20 cellular contexts compared by ENCODE assay signal in genomic region chr2:171514908-171515582, GRCh38. TPM values are rescaled to one million over a fixed set of nuclear protein-coding genes. Genes with fewer than 3 reads are reported as not detected.
DNase-seq lines count a peak whose midpoint lies in the region; ATAC-seq, FAIRE-seq and TF ChIP-seq lines count a peak whose summit lies in the region.
"Had no signal": no experiment of that assay in that cellular context is flagged by ENCODE, and none has a peak within 500 bp of the region (broad histone marks: within the 10 kb centered on the region; RNA-seq: fewer than 3 reads in every experiment).

No MANE protein-coding gene starts in this region.

- POLR2A ChIA-PET in K562 (lab: Yijun Ruan, JAX): interaction anchor here (0.6 to 1.5 kb wide), 2 partner anchors 9 to 15 kb away, joined by 3 read pairs; no protein-coding TSS in a partner anchor

- TF ChIP-seq RAD21 in K562 (CRISPR knock-in tag; conservative IDR thresholded peaks at IDR 0.05 in 1 of 2, IDR thresholded peaks at IDR 0.05 in 1 of 2): no peak

- H3K4me1 ChIP-seq in K562 (replicated peaks in 1 of 2; ENCODE audit: control insufficient read depth in 2 of 2, insufficient read depth in 2 of 2, low read length in 2 of 2): peaks cover 18 to 54% of the 10 kb centered on the region in 2 experiments; a peak in 4 of 5 replicates
- H3K4me1 ChIP-seq in esophagus muscularis mucosa: no peaks in the 10 kb centered on the region
- H3K4me1 ChIP-seq in thyroid gland: peaks cover 28 to 41% of the 10 kb centered on the region in 2 donors

- peak overlapping the region; percentile 33; the same call in 1 of the 2 replicates for H3K4me2 ChIP-seq in K562 (ENCODE audit: insufficient read depth, low read length)
- H3K4me2 ChIP-seq: GM23338 had no signal

- H3K27ac ChIP-seq in K562 (ENCODE audit: extremely low read depth, low read depth, low read length) (peak overlapping the region; percentile 66; the same call in 2 of the 3 replicates), esophagus muscularis mucosa (replicated peaks in 1 of 4) (no peak overlapping the region), thyroid gland (peak overlapping the region; percentile 40 to 77 (median 62))
- H3K27ac ChIP-seq: BLaER1, C4-2B had no signal

- peak; percentile 2; the same call in 1 of the 3 replicates for ATAC-seq in K562
- no peak for ATAC-seq in HG03460 (IDR thresholded peaks at IDR 0.05; ENCODE audit: unreplicated experiment)
- ATAC-seq: CD8-positive, alpha-beta T cell; GM23338 had no signal

- no peak for TF ChIP-seq CTCF in K562 (IDR thresholded peaks at IDR 0.05 in 2 of 3, conservative IDR thresholded peaks at IDR 0.05 in 1 of 3; ENCODE audit: insufficient read depth in 2 of 3, low read depth in 1 of 3, low read length in 3 of 3)
- no peak for TF ChIP-seq CTCF in esophagus muscularis mucosa (IDR thresholded peaks at IDR 0.05)
- no peak for TF ChIP-seq CTCF in thyroid gland (IDR thresholded peaks at IDR 0.05)

- no peaks in the 10 kb centered on the region for H3K9me1 ChIP-seq in K562 (ENCODE audit: control insufficient read depth, insufficient read depth, low read length)

- H3K27me3 ChIP-seq in K562 (ENCODE audit: control insufficient read depth in 2 of 2, insufficient read depth in 2 of 2, low read length in 2 of 2) (no peaks in the 10 kb centered on the region), esophagus muscularis mucosa (no peaks in the 10 kb centered on the region), thyroid gland (no peaks in the 10 kb centered on the region), MG63 (no peaks in the 10 kb centered on the region)

- in situ Hi-C loops in K562 (cut with MboI): no loop called here

- H3K4me3 ChIP-seq in K562: no peak overlapping the region
- H3K4me3 ChIP-seq in esophagus muscularis mucosa: no peak overlapping the region
- H3K4me3 ChIP-seq in thyroid gland (replicated peaks in 1 of 3): no peak overlapping the region
- H3K4me3 ChIP-seq in MG63: no peak overlapping the region
- H3K4me3 ChIP-seq: BLaER1, GM23338 had no signal

- DNase-seq in ELF-1 (ENCODE audit: low read depth, low spot score) (peak; percentile 4), K562 (ENCODE audit: extremely low read depth in 1 of 4, low spot score in 3 of 4) (peak in 1 of 4 experiments; percentile 55), esophagus muscularis mucosa (ENCODE audit: extremely low spot score) (peak; percentile 17), thyroid gland (no peak), SHP77 (lab: John Stamatoyannopoulos, UW) (no peak), MG63 (no peak)
- DNase-seq: CD4-positive, CD25-positive, alpha-beta regulatory T cell; CD8-positive, alpha-beta T cell; DMS 273 treated with DMSO at 0.1 percent for 48 hours; DMS79; GF-D8; H9 had no signal

- no peak for TF ChIP-seq POLR2A in K562 (conservative IDR thresholded peaks at IDR 0.05)
- no peak for TF ChIP-seq POLR2A in esophagus muscularis mucosa (IDR thresholded peaks at IDR 0.05; ENCODE audit: low read depth)
- no peak for TF ChIP-seq POLR2A in thyroid gland (IDR thresholded peaks at IDR 0.05)

- H4K20me1 ChIP-seq in K562 (replicated peaks; ENCODE audit: control insufficient read depth, insufficient read depth, low read length): no peaks in the 10 kb centered on the region
- H4K20me1 ChIP-seq: BLaER1 had no signal

- intact Hi-C loops in K562 (cut with micrococcal nuclease) (no loop called here), esophagus muscularis mucosa (cut with DNase I) (no loop called here), thyroid gland (cut with DNase I) (no loop called here)

- BruUV-seq in K562 (replicated peaks; lab: Mats Ljungman, UMichigan): no TSS peak

- no peaks in the 10 kb centered on the region for H3K36me3 ChIP-seq in K562 (ENCODE audit: control insufficient read depth, insufficient read depth, low read length)
- no peaks in the 10 kb centered on the region for H3K36me3 ChIP-seq in esophagus muscularis mucosa
- H3K36me3 ChIP-seq in thyroid gland: no peaks in the 10 kb centered on the region
- H3K36me3 ChIP-seq in MG63: no peaks in the 10 kb centered on the region
- H3K36me3 ChIP-seq: BLaER1 had no signal

- peak overlapping the region; percentile 76 for H2AFZ ChIP-seq in K562 (ENCODE audit: low read depth, low read length)

- no peak for FAIRE-seq in K562 (lab: Jason Lieb, UNC)
- FAIRE-seq: D721Med, GM12891, GM18507 had no signal

- TF ChIP-seq EP300 in K562 (IDR thresholded peaks at IDR 0.05; ENCODE audit: low read length) (peak; percentile 64; the same call in 1 of the 2 replicates), esophagus muscularis mucosa (IDR thresholded peaks at IDR 0.05) (no peak)

- 27% methylated on average over 3 of the region's 3 CpGs for WGBS in K562 (ENCODE audit: insufficient coverage, low coverage, missing lambda C conversion rate)
- 90% methylated on average over 3 of the region's 3 CpGs for WGBS in esophagus muscularis mucosa
- WGBS in thyroid gland, 2 donors: 93 to 95% methylated on average over 3 of the region's 3 CpGs

- H3K9ac ChIP-seq in K562 (ENCODE audit: insufficient read depth in 1 of 2, low read depth in 2 of 2, low read length in 2 of 2): 0 out of 4 replicates have a peak overlapping the region, but pooled peaks of 1 of the 2 experiments have one; percentile 13
- H3K9ac ChIP-seq: BLaER1 had no signal

- H3K79me2 ChIP-seq in K562 (ENCODE audit: control insufficient read depth, insufficient read depth, low read length): no peaks in the 10 kb centered on the region

- H3K9me3 ChIP-seq in K562 (replicated peaks; ENCODE audit: control insufficient read depth, insufficient read depth, low read depth, low read length) (0 out of 2 replicates have a peak, but pooled peaks cover 2% of the 10 kb centered on the region), esophagus muscularis mucosa (no peaks in the 10 kb centered on the region), thyroid gland (no peaks in the 10 kb centered on the region), MG63 (0 out of 2 replicates have a peak, but pooled peaks cover 4% of the 10 kb centered on the region)

- CTCF ChIA-PET in K562 (lab: Yijun Ruan, JAX; ENCODE audit: low intra/inter-chr PET ratio): interaction anchor here (0.6 kb wide), 1 partner anchor 603 kb away, joined by 4 read pairs; no protein-coding TSS in a partner anchor

TF ChIP-seq in K562, 482 proteins besides CTCF, POLR2A, EP300 and RAD21 (continues in another document):
- TF ChIP-seq DPF2 (IDR thresholded peaks at IDR 0.05) (peak; percentile 80), TBL1XR1 (IDR thresholded peaks at IDR 0.05; ENCODE audit: low read length in 2 of 2) (0 out of 4 replicates have a peak, but pooled peaks of 1 of the 2 experiments have one; percentile 19), KDM1A (IDR thresholded peaks at IDR 0.05) (peak; percentile 50 to 57; a peak in 2 of 4 replicates), JUND (IDR thresholded peaks at IDR 0.05; ENCODE audit: borderline replicate concordance, low read depth, low read length) (peak; percentile 37; the same call in 1 of the 2 replicates), JUND (tag; IDR thresholded peaks at IDR 0.05; ENCODE audit: borderline replicate concordance, low read depth, low read length) (no peak), MAFG (tag; conservative IDR thresholded peaks at IDR 0.05) (peak; percentile 66; the same call in 1 of the 2 replicates), NFE2 (IDR thresholded peaks at IDR 0.05; ENCODE audit: low read depth) (peak; percentile 80), MNT (conservative IDR thresholded peaks at IDR 0.05) (0 out of 4 replicates have a peak, but pooled peaks of 1 of the 2 experiments have one; percentile 5), ETV5 (CRISPR knock-in tag; IDR thresholded peaks at IDR 0.05; ENCODE audit: low read depth) (no peak), ZNF707 (CRISPR knock-in tag; conservative IDR thresholded peaks at IDR 0.05) (0 out of 2 replicates have a peak, but pooled peaks have one; percentile 23), ZNF696 (CRISPR knock-in tag; conservative IDR thresholded peaks at IDR 0.05) (no peak), SMARCA4 (IDR thresholded peaks at IDR 0.05) (peak; percentile 77), ZNF76 (CRISPR knock-in tag; IDR thresholded peaks at IDR 0.05; ENCODE audit: borderline replicate concordance) (no peak), PHF21A (IDR thresholded peaks at IDR 0.05; ENCODE audit: borderline replicate concordance, low read depth) (no peak)

RNA-seq across cellular contexts. Expression of gene CYBRD1, which starts 7.2 kb away (rescaled TPM):
- total RNA-seq in K562 (2011; cell fraction: chromatin; rRNA removed; ENCODE audit: low replicate concordance): 24.5 and 40.6 TPM in 2 replicates
- 19.3 and 19.7 TPM in 2 replicates for total RNA-seq in K562 (2011; cell fraction: nucleolus; rRNA removed)
- 25.8 and 45.2 TPM in 2 replicates for total RNA-seq in K562 (2011; cell fraction: nucleoplasm; rRNA removed)
- total RNA-seq in K562 (2014; rRNA removed) (12.4 and 14.0 TPM in 2 replicates), K562 (2014; rRNA removed; fragmentation: Illumina TruSeq; extraction: Trizol) (15.6 and 18.7 TPM in 2 replicates), K562 (2015; rRNA removed; fragmentation: Illumina TruSeq; extraction: Trizol) (15.3 and 16.2 TPM in 2 replicates), K562 (2021) (21.6 and 22.4 TPM in 2 replicates), esophagus muscularis mucosa (100 to 1,000 TPM; 133 to 281 (median 197) TPM), thyroid gland (100 to 1,000 TPM; 462 to 802 (median 490) TPM)
- polyA plus RNA-seq in K562 (2011; rRNA removed) (20.1 and 25.6 TPM in 2 replicates), K562 (2014; fragmentation: Illumina TruSeq; extraction: Trizol) (14.9 and 15.8 TPM in 2 replicates), K562 (2014; fragmentation: Nextera tagmentation; extraction: Ambion mirVana) (10 to 100 TPM in 1 of 2 experiments, 1 to 10 TPM in 1; 9.6 to 10.7 TPM), K562 (2014; rRNA removed) (12.4 and 15.6 TPM in 2 replicates)
- 23.2 and 28.5 TPM in 2 replicates for polyA plus RNA-seq in K562 (2011; cell fraction: cytosol; rRNA removed)
- 22.5 and 26.8 TPM in 2 replicates for polyA plus RNA-seq in K562 (2011; cell fraction: nucleus; rRNA removed)
- polyA plus RNA-seq in K562 (2012): 15.7 and 16.9 TPM in 2 replicates
- polyA minus RNA-seq in K562 (2011; rRNA and poly(A)+ RNA removed): 13.3 and 16.3 TPM in 2 replicates
- polyA minus RNA-seq in K562 (2011; cell fraction: cytosol; rRNA and poly(A)+ RNA removed): 10.7 and 11.7 TPM in 2 replicates
- 8.5 and 14.1 TPM in 2 replicates for polyA minus RNA-seq in K562 (2011; cell fraction: nucleus; rRNA and poly(A)+ RNA removed)
- total RNA-seq in MG63 (2014; rRNA removed; shearing (Covaris generic); ENCODE audit: low replicate concordance): 56.3 and 58.5 TPM in 2 replicates
- total RNA-seq: B cell had no signal

Comparison
In these comparisons a context has a peak if more than half of its experiments do, and no peak if none do; other contexts are left out.
1. DNase-seq: peak in ELF-1 (single experiment) and esophagus muscularis mucosa (single experiment); none in thyroid gland (0 of 2), SHP77 (0 of 2) and MG63 (single experiment).
2. H3K27ac ChIP-seq: peak in K562 (single experiment) and thyroid gland (3 of 3); none in esophagus muscularis mucosa (0 of 4).